In genomic region chr13:73984949-73985691, GRCh38 we compare ENCODE assay signal across 2 cellular contexts.
TF ChIP-seq lines count a peak whose summit lies in the region.

No MANE protein-coding gene starts in this region.

TF ChIP-seq in liver, 16 proteins besides CTCF, POLR2A, EP300 and RAD21 (continued from another document):
- TF ChIP-seq ATF3 (IDR thresholded peaks at IDR 0.05) = peak; percentile 53
- no peak for TF ChIP-seq REST (IDR thresholded peaks at IDR 0.05)
- no peak for TF ChIP-seq YY1 (IDR thresholded peaks at IDR 0.05)
- no peak for TF ChIP-seq JUND (IDR thresholded peaks at IDR 0.05)
- no peak for TF ChIP-seq FOXA1 (IDR thresholded peaks at IDR 0.05)
- no peak for TF ChIP-seq NR2F2 (IDR thresholded peaks at IDR 0.05)

TF ChIP-seq in HepG2, 621 proteins besides CTCF, POLR2A, EP300 and RAD21 (continued from another document):
- TF ChIP-seq RERE (CRISPR knock-in tag; IDR thresholded peaks at IDR 0.05; ENCODE audit: low read depth) = no peak
